In the genomic region with DNA sequence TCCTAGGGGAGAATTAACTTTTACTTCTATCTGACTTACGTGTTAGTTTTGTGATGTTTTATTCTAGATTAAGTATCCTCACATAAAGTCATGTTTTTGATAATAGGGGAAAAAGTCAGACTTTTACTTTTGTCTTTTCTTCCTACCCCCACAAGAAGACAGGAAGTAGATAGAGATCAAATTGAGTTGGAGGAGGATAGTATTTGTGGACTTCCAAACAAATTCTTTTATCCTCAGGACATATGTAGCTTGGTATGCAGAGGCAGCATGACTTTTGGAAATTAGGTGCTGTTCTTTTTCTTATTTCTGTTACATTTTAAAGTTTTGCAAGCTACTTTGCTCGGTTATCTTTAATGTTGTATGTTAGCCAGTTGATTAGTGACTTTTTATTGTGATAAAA, we compare ENCODE assay signal across 1 cellular context.
A peak's percentile ranks its signal among the peaks of the same experiment; 100 is the strongest.
TF ChIP-seq lines count a peak whose summit lies in the region.

No MANE protein-coding gene starts in this region.

TF ChIP-seq in K562, 482 proteins besides CTCF, POLR2A, EP300 and RAD21:
- TF ChIP-seq, protein P1, sequence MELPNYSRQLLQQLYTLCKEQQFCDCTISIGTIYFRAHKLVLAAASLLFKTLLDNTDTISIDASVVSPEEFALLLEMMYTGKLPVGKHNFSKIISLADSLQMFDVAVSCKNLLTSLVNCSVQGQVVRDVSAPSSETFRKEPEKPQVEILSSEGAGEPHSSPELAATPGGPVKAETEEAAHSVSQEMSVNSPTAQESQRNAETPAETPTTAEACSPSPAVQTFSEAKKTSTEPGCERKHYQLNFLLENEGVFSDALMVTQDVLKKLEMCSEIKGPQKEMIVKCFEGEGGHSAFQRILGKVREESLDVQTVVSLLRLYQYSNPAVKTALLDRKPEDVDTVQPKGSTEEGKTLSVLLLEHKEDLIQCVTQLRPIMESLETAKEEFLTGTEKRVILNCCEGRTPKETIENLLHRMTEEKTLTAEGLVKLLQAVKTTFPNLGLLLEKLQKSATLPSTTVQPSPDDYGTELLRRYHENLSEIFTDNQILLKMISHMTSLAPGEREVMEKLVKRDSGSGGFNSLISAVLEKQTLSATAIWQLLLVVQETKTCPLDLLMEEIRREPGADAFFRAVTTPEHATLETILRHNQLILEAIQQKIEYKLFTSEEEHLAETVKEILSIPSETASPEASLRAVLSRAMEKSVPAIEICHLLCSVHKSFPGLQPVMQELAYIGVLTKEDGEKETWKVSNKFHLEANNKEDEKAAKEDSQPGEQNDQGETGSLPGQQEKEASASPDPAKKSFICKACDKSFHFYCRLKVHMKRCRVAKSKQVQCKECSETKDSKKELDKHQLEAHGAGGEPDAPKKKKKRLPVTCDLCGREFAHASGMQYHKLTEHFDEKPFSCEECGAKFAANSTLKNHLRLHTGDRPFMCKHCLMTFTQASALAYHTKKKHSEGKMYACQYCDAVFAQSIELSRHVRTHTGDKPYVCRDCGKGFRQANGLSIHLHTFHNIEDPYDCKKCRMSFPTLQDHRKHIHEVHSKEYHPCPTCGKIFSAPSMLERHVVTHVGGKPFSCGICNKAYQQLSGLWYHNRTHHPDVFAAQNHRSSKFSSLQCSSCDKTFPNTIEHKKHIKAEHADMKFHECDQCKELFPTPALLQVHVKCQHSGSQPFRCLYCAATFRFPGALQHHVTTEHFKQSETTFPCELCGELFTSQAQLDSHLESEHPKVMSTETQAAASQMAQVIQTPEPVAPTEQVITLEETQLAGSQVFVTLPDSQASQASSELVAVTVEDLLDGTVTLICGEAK (IDR thresholded peaks at IDR 0.05) = peak; percentile 72
- TF ChIP-seq, protein P1 (CRISPR knock-in tag; IDR thresholded peaks at IDR 0.05) = no peak
- TF ChIP-seq, protein P2, sequence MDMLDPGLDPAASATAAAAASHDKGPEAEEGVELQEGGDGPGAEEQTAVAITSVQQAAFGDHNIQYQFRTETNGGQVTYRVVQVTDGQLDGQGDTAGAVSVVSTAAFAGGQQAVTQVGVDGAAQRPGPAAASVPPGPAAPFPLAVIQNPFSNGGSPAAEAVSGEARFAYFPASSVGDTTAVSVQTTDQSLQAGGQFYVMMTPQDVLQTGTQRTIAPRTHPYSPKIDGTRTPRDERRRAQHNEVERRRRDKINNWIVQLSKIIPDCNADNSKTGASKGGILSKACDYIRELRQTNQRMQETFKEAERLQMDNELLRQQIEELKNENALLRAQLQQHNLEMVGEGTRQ (CRISPR knock-in tag; IDR thresholded peaks at IDR 0.05) = no peak
- TF ChIP-seq RBFOX2 (IDR thresholded peaks at IDR 0.05; ENCODE audit: low read depth, low read length) (no peak), ZNF124 (CRISPR knock-in tag; IDR thresholded peaks at IDR 0.05) (no peak), ARID1B (IDR thresholded peaks at IDR 0.05) (0 out of 2 replicates have a peak, but pooled peaks have one; percentile 9), SOX6 (IDR thresholded peaks at IDR 0.05) (0 out of 2 replicates have a peak, but pooled peaks have one; percentile 12)
- TF ChIP-seq, protein P3, sequence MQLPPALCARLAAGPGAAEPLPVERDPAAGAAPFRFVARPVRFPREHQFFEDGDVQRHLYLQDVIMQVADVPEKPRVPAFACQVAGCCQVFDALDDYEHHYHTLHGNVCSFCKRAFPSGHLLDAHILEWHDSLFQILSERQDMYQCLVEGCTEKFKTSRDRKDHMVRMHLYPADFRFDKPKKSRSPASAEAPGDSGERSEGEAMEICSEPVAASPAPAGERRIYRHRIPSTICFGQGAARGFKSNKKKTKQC (CRISPR knock-in tag; IDR thresholded peaks at IDR 0.05) = no peak
